ENCODE assay signal across 22 cellular contexts in genomic region chr19:5076440-5077208, GRCh38.
A peak's percentile ranks its signal among the peaks of the same experiment; 100 is the strongest.
DNase-seq lines count a peak whose midpoint lies in the region; ATAC-seq, FAIRE-seq and TF ChIP-seq lines count a peak whose summit lies in the region.
"Had no signal": no experiment of that assay in that cellular context is flagged by ENCODE, and none has a peak within 500 bp of the region (broad histone marks: within the 10 kb centered on the region; RNA-seq: fewer than 3 reads in every experiment).

No MANE protein-coding gene starts in this region.

- WGBS in liver: 63% methylated on average over 39 of the region's 44 CpGs
- 89% methylated on average over 37 of the region's 44 CpGs for WGBS in HepG2 (ENCODE audit: low lambda C conversion rate)

- intact Hi-C loops in HepG2 (cut with micrococcal nuclease; ENCODE audit: unreplicated experiment): no loop called here

- TF ChIP-seq RAD21 in liver (IDR thresholded peaks at IDR 0.05) (no peak), HepG2 (CRISPR knock-in tag; IDR thresholded peaks at IDR 0.05) (no peak)

- no peak overlapping the region for H3K4me3 ChIP-seq in liver (ENCODE audit: low read depth in 1 of 3, low read length in 3 of 3)
- H3K4me3 ChIP-seq in HepG2 (replicated peaks in 1 of 3; ENCODE audit: insufficient read depth in 1 of 3, low read depth in 2 of 3, low read length in 3 of 3): no peak overlapping the region
- H3K4me3 ChIP-seq in WERI-Rb-1 (ENCODE audit: low read depth, low read length): no peak overlapping the region
- H3K4me3 ChIP-seq: A549 had no signal

- TF ChIP-seq EP300 in HepG2 (IDR thresholded peaks at IDR 0.05; ENCODE audit: low read depth in 2 of 2, low read length in 2 of 2): no peak
- no peak for TF ChIP-seq EP300 in HepG2 (CRISPR knock-in tag; IDR thresholded peaks at IDR 0.05; ENCODE audit: borderline replicate concordance)

- no peak overlapping the region for H2AFZ ChIP-seq in HepG2 (ENCODE audit: low read length)

- peaks cover 0 to 1% (median 0%) of the 10 kb centered on the region in 4 donors for H3K4me1 ChIP-seq in liver (ENCODE audit: control insufficient read depth in 4 of 4, insufficient read depth in 4 of 4, low read length in 3 of 4)
- H3K4me1 ChIP-seq in HepG2 (ENCODE audit: insufficient read depth, low read length): no peaks in the 10 kb centered on the region
- H3K4me1 ChIP-seq: A549 had no signal

- no peak overlapping the region for H3K4me3 Mint-ChIP-seq in brain
- no peak overlapping the region for H3K4me3 Mint-ChIP-seq in stimulated activated naive B cell treated with anti-CD40 and anti-IgM and Interleukin-4, amounts not matched to agents 10 μg/mL and 1 μg/mL and 100 μg/mL, for 72 hours
- H3K4me3 Mint-ChIP-seq: CD4-positive, alpha-beta T cell had no signal

- peaks cover 27% of the 10 kb centered on the region for H3K36me3 Mint-ChIP-seq in brain
- peaks cover 24 to 27% of the 10 kb centered on the region in 2 donors for H3K36me3 Mint-ChIP-seq in stimulated activated naive B cell treated with anti-CD40 and anti-IgM and Interleukin-4, amounts not matched to agents 10 μg/mL and 1 μg/mL and 100 μg/mL, for 72 hours

- in situ Hi-C loops in HepG2 (cut with HindIII; ENCODE audit: extremely low pct_ligation_motif_present, low pct_unique_long_range_greater_than_20kb): no loop called here

- CTCF ChIA-PET in HepG2 (lab: Yijun Ruan, JAX; ENCODE audit: low intra/inter-chr PET ratio, low total read pairs): no interaction called here

- H3K4me2 ChIP-seq in HepG2 (ENCODE audit: low read depth, low read length): no peak overlapping the region
- H3K4me2 ChIP-seq: A549, KMS-11 had no signal

- no peaks in the 10 kb centered on the region for H3K9me3 ChIP-seq in liver (ENCODE audit: control insufficient read depth in 4 of 4, low read length in 3 of 4)
- no peaks in the 10 kb centered on the region for H3K9me3 ChIP-seq in HepG2 (ENCODE audit: low read length)
- H3K9me3 ChIP-seq in WERI-Rb-1 (ENCODE audit: severe bottlenecking): no peaks in the 10 kb centered on the region
- H3K9me3 ChIP-seq: A549, BE2C had no signal

- TF ChIP-seq POLR2A in HepG2 (IDR thresholded peaks at IDR 0.05; ENCODE audit: insufficient read depth in 1 of 2, low read depth in 2 of 2, low read length in 2 of 2): no peak

- ATAC-seq in HepG2 (no peak), left lobe of liver (peak; percentile 59)
- ATAC-seq in stimulated activated naive B cell treated with anti-CD40 and anti-IgM and Interleukin-4, amounts not matched to agents 10 μg/mL and 1 μg/mL and 100 μg/mL, for 72 hours (replicated peaks): no peak
- ATAC-seq: A549 had no signal

- H3K9ac ChIP-seq in liver (ENCODE audit: low read depth in 1 of 2, low read length in 2 of 2) (peak overlapping the region in 1 of 2 donors; percentile 21), HepG2 (ENCODE audit: insufficient read depth, low read depth, low read length) (no peak overlapping the region)
- H3K9ac ChIP-seq: KMS-11 had no signal

- POLR2A ChIA-PET in HepG2 (lab: Yijun Ruan, JAX): interaction anchor here (0.5 kb wide), 1 partner anchor 1301 kb away, joined by 3 read pairs; no protein-coding TSS in a partner anchor

- peak overlapping the region in 1 of 2 donors; percentile 59 for H3K27ac ChIP-seq in liver (ENCODE audit: low read depth in 1 of 2, low read length in 2 of 2)
- H3K27ac ChIP-seq in HepG2 (ENCODE audit: extremely low read length, insufficient read depth, low read length): no peak overlapping the region
- no peak overlapping the region for H3K27ac ChIP-seq in WERI-Rb-1
- H3K27ac ChIP-seq: A549, KMS-11 had no signal

- H3K79me2 ChIP-seq in HepG2 (ENCODE audit: insufficient read depth, low read length): no peaks in the 10 kb centered on the region

- BruUV-seq in HepG2 (replicated peaks; lab: Mats Ljungman, UMichigan): no TSS peak

- TF ChIP-seq CTCF in liver (IDR thresholded peaks at IDR 0.05; ENCODE audit: low read depth, low read length, missing input control) (no peak), HepG2 (CRISPR knock-in tag; IDR thresholded peaks at IDR 0.05) (no peak), brain (conservative IDR thresholded peaks at IDR 0.05) (no peak), WERI-Rb-1 (IDR thresholded peaks at IDR 0.05; ENCODE audit: low read depth, low read length) (no peak), D721Med (IDR thresholded peaks at IDR 0.05; ENCODE audit: insufficient read depth, missing control alignments) (no peak)

- DNase-seq in HepG2 (ENCODE audit: low spot score): no peak
- peak; percentile 88 for DNase-seq in left lobe of liver (ENCODE audit: low spot score)
- no peak for DNase-seq in stimulated activated naive B cell treated with anti-CD40 and anti-IgM and Interleukin-4, amounts not matched to agents 10 μg/mL and 1 μg/mL and 100 μg/mL, for 72 hours
- DNase-seq in WERI-Rb-1: no peak
- no peak for DNase-seq in D721Med (ENCODE audit: insufficient read length, low spot score)
- DNase-seq: BE2C; CD4-positive, alpha-beta T cell; COR-L47; GOT3; IMR-90; NCI-H1092 treated with DMSO at 0.1 percent for 48 hours; NCI-H146; NCI-H2029; NCI-H2227 treated with DMSO at 0.1 percent for 48 hours; NCI-H510A; NCI-H748 treated with DMSO at 0.1 percent for 48 hours had no signal

- no peaks in the 10 kb centered on the region for H3K27me3 ChIP-seq in liver (ENCODE audit: control insufficient read depth in 4 of 4, insufficient read depth in 4 of 4, low read length in 3 of 4)
- no peaks in the 10 kb centered on the region; a peak in 1 of 5 replicates for H3K27me3 ChIP-seq in HepG2 (ENCODE audit: control insufficient read depth in 1 of 2, insufficient read depth in 2 of 2, low read length in 2 of 2)
- no peaks in the 10 kb centered on the region for H3K27me3 ChIP-seq in WERI-Rb-1 (ENCODE audit: insufficient read depth, low read depth, severe bottlenecking)
- H3K27me3 ChIP-seq: BE2C had no signal

- H3K27ac Mint-ChIP-seq in brain: peak overlapping the region in 3 of 5 experiments; percentile 27 to 81 (median 35)
- H3K27ac Mint-ChIP-seq in stimulated activated naive B cell treated with anti-CD40 and anti-IgM and Interleukin-4, amounts not matched to agents 10 μg/mL and 1 μg/mL and 100 μg/mL, for 72 hours: no peak overlapping the region
- H3K27ac Mint-ChIP-seq: CD4-positive, alpha-beta T cell had no signal

- no peaks in the 10 kb centered on the region for H3K9me3 Mint-ChIP-seq in brain
- H3K9me3 Mint-ChIP-seq in stimulated activated naive B cell treated with anti-CD40 and anti-IgM and Interleukin-4, amounts not matched to agents 10 μg/mL and 1 μg/mL and 100 μg/mL, for 72 hours: no peaks in the 10 kb centered on the region
- H3K9me3 Mint-ChIP-seq: CD4-positive, alpha-beta T cell had no signal

- H3K27me3 Mint-ChIP-seq in brain: no peaks in the 10 kb centered on the region
- H3K27me3 Mint-ChIP-seq in stimulated activated naive B cell treated with anti-CD40 and anti-IgM and Interleukin-4, amounts not matched to agents 10 μg/mL and 1 μg/mL and 100 μg/mL, for 72 hours: no peaks in the 10 kb centered on the region
- H3K27me3 Mint-ChIP-seq: CD4-positive, alpha-beta T cell had no signal

- H3K36me3 ChIP-seq in liver (ENCODE audit: control insufficient read depth in 4 of 4, insufficient read depth in 3 of 4, low read depth in 1 of 4, low read length in 3 of 4) (peaks cover 1 to 49% (median 21%) of the 10 kb centered on the region in 4 donors), HepG2 (replicated peaks in 1 of 2; ENCODE audit: control insufficient read depth in 1 of 2, insufficient read depth in 2 of 2, low read length in 2 of 2) (peaks cover 12 to 59% of the 10 kb centered on the region in 2 experiments), WERI-Rb-1 (peaks cover 59% of the 10 kb centered on the region)

- FAIRE-seq in HepG2 (lab: Jason Lieb, UNC) (no peak), D721Med (lab: Jason Lieb, UNC) (no peak)
- FAIRE-seq: A549, GM12891, HTR-8/SVneo had no signal

- H3K4me1 Mint-ChIP-seq in brain: peaks cover 45% of the 10 kb centered on the region
- H3K4me1 Mint-ChIP-seq in stimulated activated naive B cell treated with anti-CD40 and anti-IgM and Interleukin-4, amounts not matched to agents 10 μg/mL and 1 μg/mL and 100 μg/mL, for 72 hours: peaks cover 19 to 26% of the 10 kb centered on the region in 2 donors

- 0 out of 2 replicates have a peak, but pooled peaks cover 2% of the 10 kb centered on the region for H4K20me1 ChIP-seq in HepG2 (ENCODE audit: insufficient read depth, low read length)

TF ChIP-seq in liver, 16 proteins besides CTCF, POLR2A, EP300 and RAD21 (continues in another document):
- TF ChIP-seq HNF4A (conservative IDR thresholded peaks at IDR 0.05) (peak in 1 of 2 donors; percentile 60), NR2F2 (IDR thresholded peaks at IDR 0.05) (peak; percentile 69), ZBTB33 (IDR thresholded peaks at IDR 0.05) (no peak)

TF ChIP-seq in HepG2, 621 proteins besides CTCF, POLR2A, EP300 and RAD21 (continues in another document):
- TF ChIP-seq ZNF18 (CRISPR knock-in tag; IDR thresholded peaks at IDR 0.05; ENCODE audit: insufficient replicate concordance): no peak
- no peak for TF ChIP-seq FOXJ3 (CRISPR knock-in tag; IDR thresholded peaks at IDR 0.05; ENCODE audit: borderline replicate concordance)
- no peak for TF ChIP-seq HOXA9 (CRISPR knock-in tag; IDR thresholded peaks at IDR 0.05; ENCODE audit: borderline replicate concordance)
- TF ChIP-seq ZNF414 (CRISPR knock-in tag; IDR thresholded peaks at IDR 0.05): no peak
- TF ChIP-seq NR2C2 (CRISPR knock-in tag; IDR thresholded peaks at IDR 0.05; ENCODE audit: borderline replicate concordance): no peak
- TF ChIP-seq TAF1 (CRISPR knock-in tag; IDR thresholded peaks at IDR 0.05): no peak
